In the genomic region with DNA sequence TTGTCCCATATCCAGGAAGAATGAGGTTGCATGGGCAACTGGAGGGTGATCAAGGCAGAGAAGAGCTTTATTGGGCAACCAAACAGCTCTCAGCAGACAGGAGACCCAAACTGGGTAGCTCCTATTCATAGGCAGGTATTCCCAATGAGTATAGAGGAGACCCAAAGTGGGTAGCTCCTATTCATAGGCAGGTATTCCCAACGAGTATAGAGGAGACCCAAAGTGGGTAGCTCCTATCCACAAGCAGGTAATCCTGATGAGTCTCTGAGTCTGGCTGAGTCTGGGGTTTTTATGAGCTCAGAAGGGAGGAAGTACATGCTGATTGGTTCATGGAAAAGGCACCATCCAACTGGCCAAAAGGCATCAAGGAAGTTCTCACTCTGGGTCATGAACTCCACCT, we compare ENCODE assay signal across 16 cellular contexts.
"Had no signal": no experiment of that assay in that cellular context is flagged by ENCODE, and none has a peak within 500 bp of the region (broad histone marks: within the 10 kb centered on the region; RNA-seq: fewer than 3 reads in every experiment).

No MANE protein-coding gene starts in this region.

- H3K27ac ChIP-seq: PC-9 had no signal

- H2AFZ ChIP-seq: PC-9 had no signal

- H3K4me3 ChIP-seq: PC-9 had no signal

- H3K4me2 ChIP-seq: PC-9 had no signal

- DNase-seq: activated CD4-positive, alpha-beta T cell treated with anti-CD3 and anti-CD28 coated beads for 4 hours; activated CD4-positive, alpha-beta T cell treated with anti-CD3 and anti-CD28 coated beads, Interleukin-2, amount 50 U/mL, for 4 hours; activated CD8-positive, alpha-beta memory T cell treated with anti-CD3 and anti-CD28 coated beads for 24 hours; activated effector memory CD4-positive, alpha-beta T cell treated with anti-CD3 and anti-CD28 coated beads, Interleukin-2, amount 50 U/mL, for 16 hours; activated naive CD4-positive, alpha-beta T cell treated with Interleukin-2 at 50 U/mL for 16 hours; activated T-cell treated with anti-CD3 and anti-CD28 coated beads, Interleukin-2, amount 50 U/mL, for 4 hours; amygdala; Karpas-422; NCI-H1092 treated with DMSO at 0.1 percent for 48 hours; NCI-H1436; NCI-H1694 treated with DMSO at 0.1 percent for 48 hours; NCI-H2029 treated with DMSO at 0.1 percent for 48 hours; NCI-H446; NCI-H524; PC-9; SHP77 treated with DMSO at 0.1 percent for 48 hours had no signal
